10 cellular contexts compared by ENCODE assay signal in the genomic region with DNA sequence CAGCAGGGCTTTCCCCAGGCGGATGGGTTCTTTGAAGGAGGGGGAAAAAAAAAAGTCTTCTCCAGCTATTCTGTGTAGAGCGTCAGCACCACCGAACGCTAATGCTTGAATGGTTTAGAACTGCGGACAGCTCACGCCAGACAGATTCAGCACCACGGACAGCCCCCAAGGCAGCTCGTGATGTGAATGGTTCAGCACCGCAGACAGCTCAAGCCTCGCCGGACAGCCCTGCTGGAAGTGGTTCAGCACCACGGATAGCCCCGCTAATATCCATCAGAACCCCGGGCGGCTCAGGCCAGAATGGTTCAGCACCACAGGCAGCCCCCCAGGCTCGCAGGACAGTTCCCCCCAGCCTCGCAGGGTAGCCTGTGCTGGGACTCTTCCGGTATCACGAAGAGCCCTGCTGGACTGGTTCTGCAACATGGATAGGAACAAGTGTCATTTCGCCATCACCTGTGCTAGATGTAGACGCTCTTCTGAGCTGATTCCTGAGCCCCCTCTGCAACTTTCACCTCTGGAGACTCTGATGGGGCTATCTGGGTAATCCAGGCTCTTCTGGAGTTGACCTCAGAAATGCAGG. TPM values are rescaled to one million over a fixed set of nuclear protein-coding genes. Genes with fewer than 3 reads are reported as not detected.
DNase-seq lines count a peak whose midpoint lies in the region; ATAC-seq and TF ChIP-seq lines count a peak whose summit lies in the region.
"Had no signal": no experiment of that assay in that cellular context is flagged by ENCODE, and none has a peak within 500 bp of the region (broad histone marks: within the 10 kb centered on the region; RNA-seq: fewer than 3 reads in every experiment).

No MANE protein-coding gene starts in this region.

- H3K36me3 ChIP-seq in heart right ventricle, result peaks cover 0 to 4% (median 0%) of the 10 kb centered on the region in 9 donors

- DNase-seq in CMK (ENCODE audit: low read depth), result peak; percentile 62
- peak; percentile 82 to 89 for DNase-seq in Kasumi-1 (lab: John Stamatoyannopoulos, UW)
- DNase-seq in activated T-helper 2 cell treated with anti-CD3 and anti-CD28 coated beads, Interferon-gamma antibody, Interleukin-2, Interleukin-4, amounts not matched to agents 10 μg/mL and 5 μg/mL and 100 μg/mL, durations not matched to agents 14 hours and 24 hours and 36 hours (ENCODE audit: low spot score), result peak; percentile 30
- peak; percentile 79 to 89 for DNase-seq in heart right ventricle
- DNase-seq in progenitor cell of endocrine pancreas (ENCODE audit: low spot score, unreplicated experiment), result peak; percentile 14
- DNase-seq in SHP77 treated with DMSO at 0.1 percent for 48 hours (lab: John Stamatoyannopoulos, UW), result no peak

- WGBS in heart right ventricle, 2 donors, result 7 to 12% methylated on average over 21 of the region's 21 CpGs

- H3K27ac Mint-ChIP-seq in activated T-helper 2 cell treated with anti-CD3 and anti-CD28 coated beads, Interferon-gamma antibody, Interleukin-2, Interleukin-4, amounts not matched to agents 10 μg/mL and 5 μg/mL and 100 μg/mL, durations not matched to agents 14 hours and 24 hours and 36 hours, result no peak overlapping the region
- no peak overlapping the region for H3K27ac Mint-ChIP-seq in progenitor cell of endocrine pancreas
- H3K27ac Mint-ChIP-seq: activated naive CD4-positive, alpha-beta T cell treated with anti-CD3 and anti-CD28 coated beads, Interleukin-2, amount 50 U/mL, for 72 hours; stimulated activated naive CD8-positive, alpha-beta T cell treated with anti-CD3 and anti-CD28 coated beads, Interleukin-15, Interleukin-2, amounts not matched to agents 100 ng/mL and 50 ng/mL, for 24 hours had no signal

- intact Hi-C loops in activated T-helper 2 cell treated with anti-CD3 and anti-CD28 coated beads, Interferon-gamma antibody, Interleukin-2, Interleukin-4, amounts not matched to agents 10 μg/mL and 5 μg/mL and 100 μg/mL, durations not matched to agents 14 hours and 24 hours and 36 hours (cut with micrococcal nuclease), result no loop called here
- intact Hi-C loops in heart right ventricle (cut with DNase I), result no loop called here

- H3K4me1 ChIP-seq in heart right ventricle, result no peaks in the 10 kb centered on the region

- no peaks in the 10 kb centered on the region for H3K27me3 Mint-ChIP-seq in activated T-helper 2 cell treated with anti-CD3 and anti-CD28 coated beads, Interferon-gamma antibody, Interleukin-2, Interleukin-4, amounts not matched to agents 10 μg/mL and 5 μg/mL and 100 μg/mL, durations not matched to agents 14 hours and 24 hours and 36 hours (ENCODE audit: low read depth)
- H3K27me3 Mint-ChIP-seq in progenitor cell of endocrine pancreas, result no peaks in the 10 kb centered on the region

- H3K27ac ChIP-seq in heart right ventricle, result no peak overlapping the region

- H3K9me3 Mint-ChIP-seq in activated T-helper 2 cell treated with anti-CD3 and anti-CD28 coated beads, Interferon-gamma antibody, Interleukin-2, Interleukin-4, amounts not matched to agents 10 μg/mL and 5 μg/mL and 100 μg/mL, durations not matched to agents 14 hours and 24 hours and 36 hours, result peaks cover 66% of the 10 kb centered on the region
- H3K9me3 Mint-ChIP-seq in progenitor cell of endocrine pancreas (ENCODE audit: low read depth), result peaks cover 53% of the 10 kb centered on the region

- H3K27me3 ChIP-seq in heart right ventricle, result peaks cover 0 to 11% (median 6%) of the 10 kb centered on the region in 7 donors

- peaks cover 0 to 76% (median 5%) of the 10 kb centered on the region in 11 donors for H3K9me3 ChIP-seq in heart right ventricle

- TF ChIP-seq CTCF in heart right ventricle (IDR thresholded peaks at IDR 0.05) (no peak), progenitor cell of endocrine pancreas (IDR thresholded peaks at IDR 0.05; ENCODE audit: unreplicated experiment) (no peak)

- H3K4me3 ChIP-seq in heart right ventricle, result no peak overlapping the region

- ATAC-seq in heart right ventricle (peak; percentile 88 to 96 (median 93)), HG03159 (IDR thresholded peaks at IDR 0.05; ENCODE audit: unreplicated experiment) (no peak), GM21737 (IDR thresholded peaks at IDR 0.05; ENCODE audit: unreplicated experiment) (no peak)

- H3K4me3 Mint-ChIP-seq in activated T-helper 2 cell treated with anti-CD3 and anti-CD28 coated beads, Interferon-gamma antibody, Interleukin-2, Interleukin-4, amounts not matched to agents 10 μg/mL and 5 μg/mL and 100 μg/mL, durations not matched to agents 14 hours and 24 hours and 36 hours (ENCODE audit: low read depth), result no peak overlapping the region
- no peak overlapping the region for H3K4me3 Mint-ChIP-seq in progenitor cell of endocrine pancreas (ENCODE audit: low read depth)
- H3K4me3 Mint-ChIP-seq: stimulated activated naive CD8-positive, alpha-beta T cell treated with anti-CD3 and anti-CD28 coated beads, Interleukin-15, Interleukin-2, amounts not matched to agents 100 ng/mL and 50 ng/mL, for 24 hours had no signal

- H3K4me1 Mint-ChIP-seq in activated T-helper 2 cell treated with anti-CD3 and anti-CD28 coated beads, Interferon-gamma antibody, Interleukin-2, Interleukin-4, amounts not matched to agents 10 μg/mL and 5 μg/mL and 100 μg/mL, durations not matched to agents 14 hours and 24 hours and 36 hours (ENCODE audit: low read depth), result no peaks in the 10 kb centered on the region
- no peaks in the 10 kb centered on the region for H3K4me1 Mint-ChIP-seq in progenitor cell of endocrine pancreas (ENCODE audit: low read depth)

- H3K36me3 Mint-ChIP-seq in activated T-helper 2 cell treated with anti-CD3 and anti-CD28 coated beads, Interferon-gamma antibody, Interleukin-2, Interleukin-4, amounts not matched to agents 10 μg/mL and 5 μg/mL and 100 μg/mL, durations not matched to agents 14 hours and 24 hours and 36 hours (ENCODE audit: low read depth), result no peaks in the 10 kb centered on the region
- peaks cover 28% of the 10 kb centered on the region for H3K36me3 Mint-ChIP-seq in progenitor cell of endocrine pancreas (ENCODE audit: insufficient read depth)

RNA-seq across cellular contexts. Expression of a gene that starts 4.9 kb away (rescaled TPM):
- not detected in 2 replicates for total RNA-seq in activated T-helper 2 cell treated with anti-CD3 and anti-CD28 coated beads, Interferon-gamma antibody, Interleukin-2, Interleukin-4, amounts not matched to agents 10 μg/mL and 5 μg/mL and 100 μg/mL, durations not matched to agents 14 hours and 24 hours and 36 hours
- under 1 TPM in 5 of 10 donors, not detected in 5; 0.24 to 0.67 (median 0.35) TPM for total RNA-seq in heart right ventricle
- polyA plus RNA-seq in heart right ventricle, result under 1 TPM; 0.14 to 0.44 TPM
- 0.72 and 0.80 TPM in 2 replicates for total RNA-seq in progenitor cell of endocrine pancreas

RNA-seq across cellular contexts. Expression of a gene that starts 33.5 kb away (rescaled TPM):
- 0.09 and 0.30 TPM in 2 replicates for total RNA-seq in activated T-helper 2 cell treated with anti-CD3 and anti-CD28 coated beads, Interferon-gamma antibody, Interleukin-2, Interleukin-4, amounts not matched to agents 10 μg/mL and 5 μg/mL and 100 μg/mL, durations not matched to agents 14 hours and 24 hours and 36 hours
- total RNA-seq in heart right ventricle, result 1 to 10 TPM; 2.0 to 8.8 (median 3.8) TPM
- polyA plus RNA-seq in heart right ventricle, result 1 to 10 TPM; 1.2 to 1.3 TPM
- total RNA-seq in progenitor cell of endocrine pancreas, result 0.17 and 0.29 TPM in 2 replicates

RNA-seq across cellular contexts. Expression of a gene that starts 43.0 kb away (rescaled TPM):
- total RNA-seq in activated T-helper 2 cell treated with anti-CD3 and anti-CD28 coated beads, Interferon-gamma antibody, Interleukin-2, Interleukin-4, amounts not matched to agents 10 μg/mL and 5 μg/mL and 100 μg/mL, durations not matched to agents 14 hours and 24 hours and 36 hours, result 4.9 and 5.4 TPM in 2 replicates
- total RNA-seq in heart right ventricle (1 to 10 TPM; 4.4 to 7.2 (median 6.1) TPM), progenitor cell of endocrine pancreas (16.9 and 17.1 TPM in 2 replicates)
- 1 to 10 TPM; 2.9 to 5.3 TPM for polyA plus RNA-seq in heart right ventricle

Comparison
In these comparisons a context has a peak if more than half of its experiments do, and no peak if none do; other contexts are left out.
1. ATAC-seq: peak in heart right ventricle (8 of 8); none in HG03159 (single experiment) and GM21737 (single experiment).